In the genomic region with DNA sequence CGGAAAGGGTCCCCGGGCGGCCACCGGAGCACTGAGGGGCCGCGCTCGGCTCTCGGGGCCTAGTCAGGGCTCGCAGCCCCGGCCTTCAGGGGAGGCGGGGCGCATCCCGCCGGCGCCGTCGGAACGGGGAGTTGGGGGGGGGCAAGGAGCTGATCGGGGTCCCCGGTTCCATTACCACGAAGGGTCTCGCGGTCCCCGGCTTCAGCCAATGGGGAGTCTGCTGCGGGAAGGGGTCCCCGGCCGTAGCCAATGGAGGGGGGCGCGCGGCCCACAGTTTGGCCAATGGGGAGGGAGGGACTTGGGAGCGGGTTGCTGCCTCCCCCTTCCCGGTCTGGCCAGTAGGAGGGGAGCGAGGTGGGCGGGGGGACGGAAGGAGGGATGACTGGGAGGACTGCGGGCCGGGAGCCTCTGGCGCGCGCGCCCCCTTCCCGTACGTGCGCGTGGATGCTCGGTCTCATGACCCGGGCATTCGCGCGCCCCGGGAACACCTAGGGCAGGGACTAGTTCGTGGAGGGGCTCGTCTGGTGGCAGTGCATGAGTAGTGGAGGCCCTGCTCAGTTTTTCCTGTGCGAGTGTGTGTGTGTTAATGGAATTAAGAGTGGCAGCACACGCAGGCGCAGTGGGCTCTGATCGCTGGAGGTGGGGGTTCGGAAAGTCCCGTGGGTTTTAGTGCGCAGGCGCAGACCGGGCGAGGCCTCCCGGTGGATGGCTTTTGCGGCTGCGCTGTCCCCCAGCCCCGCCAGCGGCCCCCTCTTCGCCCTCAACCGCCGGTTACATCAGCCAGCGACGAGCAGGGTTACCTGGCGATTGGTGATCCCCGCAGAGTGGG, we compare ENCODE assay signal across 1 cellular context.
TF ChIP-seq lines count a peak whose summit lies in the region.

No MANE protein-coding gene starts in this region.

TF ChIP-seq in HepG2, 621 proteins besides CTCF, POLR2A, EP300 and RAD21 (continued from another document):
- TF ChIP-seq, protein P1, sequence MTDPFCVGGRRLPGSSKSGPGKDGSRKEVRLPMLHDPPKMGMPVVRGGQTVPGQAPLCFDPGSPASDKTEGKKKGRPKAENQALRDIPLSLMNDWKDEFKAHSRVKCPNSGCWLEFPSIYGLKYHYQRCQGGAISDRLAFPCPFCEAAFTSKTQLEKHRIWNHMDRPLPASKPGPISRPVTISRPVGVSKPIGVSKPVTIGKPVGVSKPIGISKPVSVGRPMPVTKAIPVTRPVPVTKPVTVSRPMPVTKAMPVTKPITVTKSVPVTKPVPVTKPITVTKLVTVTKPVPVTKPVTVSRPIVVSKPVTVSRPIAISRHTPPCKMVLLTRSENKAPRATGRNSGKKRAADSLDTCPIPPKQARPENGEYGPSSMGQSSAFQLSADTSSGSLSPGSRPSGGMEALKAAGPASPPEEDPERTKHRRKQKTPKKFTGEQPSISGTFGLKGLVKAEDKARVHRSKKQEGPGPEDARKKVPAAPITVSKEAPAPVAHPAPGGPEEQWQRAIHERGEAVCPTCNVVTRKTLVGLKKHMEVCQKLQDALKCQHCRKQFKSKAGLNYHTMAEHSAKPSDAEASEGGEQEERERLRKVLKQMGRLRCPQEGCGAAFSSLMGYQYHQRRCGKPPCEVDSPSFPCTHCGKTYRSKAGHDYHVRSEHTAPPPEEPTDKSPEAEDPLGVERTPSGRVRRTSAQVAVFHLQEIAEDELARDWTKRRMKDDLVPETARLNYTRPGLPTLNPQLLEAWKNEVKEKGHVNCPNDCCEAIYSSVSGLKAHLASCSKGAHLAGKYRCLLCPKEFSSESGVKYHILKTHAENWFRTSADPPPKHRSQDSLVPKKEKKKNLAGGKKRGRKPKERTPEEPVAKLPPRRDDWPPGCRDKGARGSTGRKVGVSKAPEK (CRISPR knock-in tag; IDR thresholded peaks at IDR 0.05; ENCODE audit: borderline replicate concordance): no peak
- TF ChIP-seq, protein P2, sequence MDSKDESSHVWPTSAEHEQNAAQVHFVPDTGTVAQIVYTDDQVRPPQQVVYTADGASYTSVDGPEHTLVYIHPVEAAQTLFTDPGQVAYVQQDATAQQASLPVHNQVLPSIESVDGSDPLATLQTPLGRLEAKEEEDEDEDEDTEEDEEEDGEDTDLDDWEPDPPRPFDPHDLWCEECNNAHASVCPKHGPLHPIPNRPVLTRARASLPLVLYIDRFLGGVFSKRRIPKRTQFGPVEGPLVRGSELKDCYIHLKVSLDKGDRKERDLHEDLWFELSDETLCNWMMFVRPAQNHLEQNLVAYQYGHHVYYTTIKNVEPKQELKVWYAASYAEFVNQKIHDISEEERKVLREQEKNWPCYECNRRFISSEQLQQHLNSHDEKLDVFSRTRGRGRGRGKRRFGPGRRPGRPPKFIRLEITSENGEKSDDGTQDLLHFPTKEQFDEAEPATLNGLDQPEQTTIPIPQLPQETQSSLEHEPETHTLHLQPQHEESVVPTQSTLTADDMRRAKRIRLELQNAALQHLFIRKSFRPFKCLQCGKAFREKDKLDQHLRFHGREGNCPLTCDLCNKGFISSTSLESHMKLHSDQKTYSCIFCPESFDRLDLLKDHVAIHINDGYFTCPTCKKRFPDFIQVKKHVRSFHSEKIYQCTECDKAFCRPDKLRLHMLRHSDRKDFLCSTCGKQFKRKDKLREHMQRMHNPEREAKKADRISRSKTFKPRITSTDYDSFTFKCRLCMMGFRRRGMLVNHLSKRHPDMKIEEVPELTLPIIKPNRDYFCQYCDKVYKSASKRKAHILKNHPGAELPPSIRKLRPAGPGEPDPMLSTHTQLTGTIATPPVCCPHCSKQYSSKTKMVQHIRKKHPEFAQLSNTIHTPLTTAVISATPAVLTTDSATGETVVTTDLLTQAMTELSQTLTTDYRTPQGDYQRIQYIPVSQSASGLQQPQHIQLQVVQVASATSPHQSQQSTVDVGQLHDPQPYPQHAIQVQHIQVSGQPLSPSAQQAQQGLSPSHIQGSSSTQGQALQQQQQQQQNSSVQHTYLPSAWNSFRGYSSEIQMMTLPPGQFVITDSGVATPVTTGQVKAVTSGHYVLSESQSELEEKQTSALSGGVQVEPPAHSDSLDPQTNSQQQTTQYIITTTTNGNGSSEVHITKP (CRISPR knock-in tag; IDR thresholded peaks at IDR 0.05; ENCODE audit: low read depth): 0 out of 2 replicates have a peak, but pooled peaks have one; percentile 20
- TF ChIP-seq AKAP8 (CRISPR knock-in tag; IDR thresholded peaks at IDR 0.05): peak; percentile 95
- peak; percentile 62 for TF ChIP-seq ZNF160 (CRISPR knock-in tag; IDR thresholded peaks at IDR 0.05)
- peak; percentile 91 for TF ChIP-seq GATAD1 (CRISPR knock-in tag; IDR thresholded peaks at IDR 0.05)
- TF ChIP-seq ZBTB8A (CRISPR knock-in tag; IDR thresholded peaks at IDR 0.05; ENCODE audit: borderline replicate concordance, low read depth): 0 out of 2 replicates have a peak, but pooled peaks have one; percentile 16
- TF ChIP-seq ZNF431 (CRISPR knock-in tag; IDR thresholded peaks at IDR 0.05; ENCODE audit: borderline replicate concordance, low read depth): no peak
- peak; percentile 79; the same call in 1 of the 2 replicates for TF ChIP-seq TEAD2 (CRISPR knock-in tag; IDR thresholded peaks at IDR 0.05)
- TF ChIP-seq, protein P3, sequence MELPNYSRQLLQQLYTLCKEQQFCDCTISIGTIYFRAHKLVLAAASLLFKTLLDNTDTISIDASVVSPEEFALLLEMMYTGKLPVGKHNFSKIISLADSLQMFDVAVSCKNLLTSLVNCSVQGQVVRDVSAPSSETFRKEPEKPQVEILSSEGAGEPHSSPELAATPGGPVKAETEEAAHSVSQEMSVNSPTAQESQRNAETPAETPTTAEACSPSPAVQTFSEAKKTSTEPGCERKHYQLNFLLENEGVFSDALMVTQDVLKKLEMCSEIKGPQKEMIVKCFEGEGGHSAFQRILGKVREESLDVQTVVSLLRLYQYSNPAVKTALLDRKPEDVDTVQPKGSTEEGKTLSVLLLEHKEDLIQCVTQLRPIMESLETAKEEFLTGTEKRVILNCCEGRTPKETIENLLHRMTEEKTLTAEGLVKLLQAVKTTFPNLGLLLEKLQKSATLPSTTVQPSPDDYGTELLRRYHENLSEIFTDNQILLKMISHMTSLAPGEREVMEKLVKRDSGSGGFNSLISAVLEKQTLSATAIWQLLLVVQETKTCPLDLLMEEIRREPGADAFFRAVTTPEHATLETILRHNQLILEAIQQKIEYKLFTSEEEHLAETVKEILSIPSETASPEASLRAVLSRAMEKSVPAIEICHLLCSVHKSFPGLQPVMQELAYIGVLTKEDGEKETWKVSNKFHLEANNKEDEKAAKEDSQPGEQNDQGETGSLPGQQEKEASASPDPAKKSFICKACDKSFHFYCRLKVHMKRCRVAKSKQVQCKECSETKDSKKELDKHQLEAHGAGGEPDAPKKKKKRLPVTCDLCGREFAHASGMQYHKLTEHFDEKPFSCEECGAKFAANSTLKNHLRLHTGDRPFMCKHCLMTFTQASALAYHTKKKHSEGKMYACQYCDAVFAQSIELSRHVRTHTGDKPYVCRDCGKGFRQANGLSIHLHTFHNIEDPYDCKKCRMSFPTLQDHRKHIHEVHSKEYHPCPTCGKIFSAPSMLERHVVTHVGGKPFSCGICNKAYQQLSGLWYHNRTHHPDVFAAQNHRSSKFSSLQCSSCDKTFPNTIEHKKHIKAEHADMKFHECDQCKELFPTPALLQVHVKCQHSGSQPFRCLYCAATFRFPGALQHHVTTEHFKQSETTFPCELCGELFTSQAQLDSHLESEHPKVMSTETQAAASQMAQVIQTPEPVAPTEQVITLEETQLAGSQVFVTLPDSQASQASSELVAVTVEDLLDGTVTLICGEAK (IDR thresholded peaks at IDR 0.05): no peak
- TF ChIP-seq, protein P3 (CRISPR knock-in tag; IDR thresholded peaks at IDR 0.05): peak; percentile 77
- TF ChIP-seq ASH2L (IDR thresholded peaks at IDR 0.05; ENCODE audit: insufficient read length, low read depth, low read length): peak; percentile 89
- TF ChIP-seq MEF2D (CRISPR knock-in tag; IDR thresholded peaks at IDR 0.05): peak; percentile 55; the same call in 1 of the 2 replicates
- peak; percentile 83 for TF ChIP-seq SAP130 (CRISPR knock-in tag; IDR thresholded peaks at IDR 0.05; ENCODE audit: low read depth)
- TF ChIP-seq ZNF709 (CRISPR knock-in tag; IDR thresholded peaks at IDR 0.05): peak; percentile 90; the same call in 1 of the 2 replicates
- no peak; the same call in 1 of the 2 replicates for TF ChIP-seq DNMT3B (CRISPR knock-in tag; conservative IDR thresholded peaks at IDR 0.05)
- no peak for TF ChIP-seq ZNF350 (CRISPR knock-in tag; IDR thresholded peaks at IDR 0.05; ENCODE audit: borderline replicate concordance, low read depth)
- TF ChIP-seq, protein P4, sequence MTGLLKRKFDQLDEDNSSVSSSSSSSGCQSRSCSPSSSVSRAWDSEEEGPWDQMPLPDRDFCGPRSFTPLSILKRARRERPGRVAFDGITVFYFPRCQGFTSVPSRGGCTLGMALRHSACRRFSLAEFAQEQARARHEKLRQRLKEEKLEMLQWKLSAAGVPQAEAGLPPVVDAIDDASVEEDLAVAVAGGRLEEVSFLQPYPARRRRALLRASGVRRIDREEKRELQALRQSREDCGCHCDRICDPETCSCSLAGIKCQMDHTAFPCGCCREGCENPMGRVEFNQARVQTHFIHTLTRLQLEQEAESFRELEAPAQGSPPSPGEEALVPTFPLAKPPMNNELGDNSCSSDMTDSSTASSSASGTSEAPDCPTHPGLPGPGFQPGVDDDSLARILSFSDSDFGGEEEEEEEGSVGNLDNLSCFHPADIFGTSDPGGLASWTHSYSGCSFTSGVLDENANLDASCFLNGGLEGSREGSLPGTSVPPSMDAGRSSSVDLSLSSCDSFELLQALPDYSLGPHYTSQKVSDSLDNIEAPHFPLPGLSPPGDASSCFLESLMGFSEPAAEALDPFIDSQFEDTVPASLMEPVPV (CRISPR knock-in tag; IDR thresholded peaks at IDR 0.05): peak; percentile 9; the same call in 1 of the 2 replicates
- peak; percentile 89 for TF ChIP-seq HOXA5 (CRISPR knock-in tag; IDR thresholded peaks at IDR 0.05)
- TF ChIP-seq PRPF4 (IDR thresholded peaks at IDR 0.05; ENCODE audit: low read depth, low read length, poor library complexity, severe bottlenecking): no peak
- no peak for TF ChIP-seq ZNF776 (CRISPR knock-in tag; IDR thresholded peaks at IDR 0.05)
- TF ChIP-seq, protein P5, sequence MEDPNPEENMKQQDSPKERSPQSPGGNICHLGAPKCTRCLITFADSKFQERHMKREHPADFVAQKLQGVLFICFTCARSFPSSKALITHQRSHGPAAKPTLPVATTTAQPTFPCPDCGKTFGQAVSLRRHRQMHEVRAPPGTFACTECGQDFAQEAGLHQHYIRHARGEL (CRISPR knock-in tag; IDR thresholded peaks at IDR 0.05): no peak
